Comparison of ENCODE assay signal across 13 cellular contexts in genomic region chr19:49200238-49200862, GRCh38. TPM values are rescaled to one million over a fixed set of nuclear protein-coding genes. Genes with fewer than 3 reads are reported as not detected.
A peak's percentile ranks its signal among the peaks of the same experiment; 100 is the strongest.
DNase-seq lines count a peak whose midpoint lies in the region; ATAC-seq and TF ChIP-seq lines count a peak whose summit lies in the region.
"Had no signal": no experiment of that assay in that cellular context is flagged by ENCODE, and none has a peak within 500 bp of the region (broad histone marks: within the 10 kb centered on the region; RNA-seq: fewer than 3 reads in every experiment).

No MANE protein-coding gene starts in this region.

- no peak overlapping the region for H3K27ac Mint-ChIP-seq in H9
- no peak overlapping the region for H3K27ac Mint-ChIP-seq in T-helper 17 cell

- H3K4me1 ChIP-seq in H9 (ENCODE audit: insufficient read depth, low read length) = no peaks in the 10 kb centered on the region

- no peaks in the 10 kb centered on the region for H3K23me2 ChIP-seq in H9 (ENCODE audit: insufficient read length, low read depth, low read length, poor library complexity, severe bottlenecking)

- H3K4me3 Mint-ChIP-seq in H9 (no peak overlapping the region), T-helper 17 cell (no peak overlapping the region)

- H3K36me3 Mint-ChIP-seq in H9 (ENCODE audit: insufficient read depth in 1 of 3, low read depth in 3 of 3) (peaks cover 10 to 30% (median 15%) of the 10 kb centered on the region in 3 experiments; a peak in 6 of 7 replicates), T-helper 17 cell (ENCODE audit: low read depth) (no peaks in the 10 kb centered on the region)

- no peak overlapping the region for H4K8ac ChIP-seq in H9 (replicated peaks; ENCODE audit: insufficient read length, low read depth, low read length)

- H3K56ac ChIP-seq in H9 (ENCODE audit: insufficient read length, low read depth, low read length) = no peak overlapping the region

- DNase-seq in H9 (peak; percentile 47), T-helper 17 cell (no peak), iPS-NIHi11 (ENCODE audit: low spot score) (peak; percentile 64), Ammon's horn (ENCODE audit: low spot score) (no peak), NCI-H1105 treated with DMSO at 0.1 percent for 48 hours (lab: John Stamatoyannopoulos, UW) (no peak)
- no peak for DNase-seq in activated CD4-positive, CD25-positive, alpha-beta regulatory T cell treated with anti-CD3 and anti-CD28 coated beads, Interleukin-2, amount 50 U/mL, for 72 hours
- DNase-seq: activated effector memory CD4-positive, alpha-beta T cell treated with anti-CD3 and anti-CD28 coated beads, Interleukin-2, amount 50 U/mL, for 16 hours; NCI-H226; stomach; T-helper 1 cell had no signal

- H3K9me3 Mint-ChIP-seq in H9 = no peaks in the 10 kb centered on the region; a peak in 3 of 5 replicates

- no peak overlapping the region for H2BK5ac ChIP-seq in H9 (ENCODE audit: insufficient read length, low read length)

- H2BK20ac ChIP-seq in H9 (ENCODE audit: low read depth, low read length, poor library complexity, severe bottlenecking) = no peak overlapping the region

- H3K27ac ChIP-seq in C4-2B (peak overlapping the region; percentile 60), H9 (ENCODE audit: insufficient read length, low read depth, low read length) (no peak overlapping the region)
- H3K27ac ChIP-seq: stomach had no signal

- no peak overlapping the region for H3K9ac ChIP-seq in H9 (ENCODE audit: extremely low read depth, insufficient read length, low read length)

- H4K20me1 ChIP-seq in H9 (ENCODE audit: control insufficient read depth, insufficient read depth, insufficient read length) = no peaks in the 10 kb centered on the region

- H3K23ac ChIP-seq in H9 (ENCODE audit: insufficient read length, low read depth, low read length) = no peak overlapping the region

- no peak overlapping the region for H3K4me2 ChIP-seq in H9 (ENCODE audit: insufficient read depth, insufficient read length, low read length)

- no peak overlapping the region for H3K4ac ChIP-seq in H9 (ENCODE audit: low read depth, low read length)

- H3K4me1 Mint-ChIP-seq in H9 = peaks cover 0 to 2% of the 10 kb centered on the region in 2 experiments; a peak in 1 of 4 replicates
- peaks cover 2% of the 10 kb centered on the region for H3K4me1 Mint-ChIP-seq in T-helper 17 cell

- no peak overlapping the region for H2BK120ac ChIP-seq in H9 (ENCODE audit: low read depth, low read length, poor library complexity, severe bottlenecking)

- H4K91ac ChIP-seq in H9 (ENCODE audit: insufficient read length, low read depth, low read length) = no peak overlapping the region

- H4K5ac ChIP-seq in H9 (ENCODE audit: insufficient read length, low read depth, low read length) = no peak overlapping the region

- no peaks in the 10 kb centered on the region for H3K79me1 ChIP-seq in H9 (ENCODE audit: insufficient read depth, low read depth, low read length, poor library complexity, severe bottlenecking)

- H3K9me3 ChIP-seq in H9 (ENCODE audit: control insufficient read depth, low read depth, low read length) (no peaks in the 10 kb centered on the region), T-helper 17 cell (ENCODE audit: control insufficient read depth, low read length, poor library complexity, severe bottlenecking) (no peaks in the 10 kb centered on the region)
- H3K9me3 ChIP-seq: stomach had no signal

- H3K27me3 Mint-ChIP-seq in H9 (ENCODE audit: low read depth) (no peaks in the 10 kb centered on the region; the same call in 1 of the 2 replicates), T-helper 17 cell (peaks cover 18% of the 10 kb centered on the region)

- TF ChIP-seq CTCF in C4-2B (conservative IDR thresholded peaks at IDR 0.05) (no peak), H9 (conservative IDR thresholded peaks at IDR 0.05) (no peak)

- no peak overlapping the region for H3K18ac ChIP-seq in H9 (ENCODE audit: insufficient read length, low read depth, low read length)

- no peak overlapping the region for H2BK15ac ChIP-seq in H9 (ENCODE audit: low read depth, low read length)

- no peak overlapping the region for H3T11ph ChIP-seq in H9 (ENCODE audit: low read length)

- no CpG with 5 or more reads among the region's 29 CpGs for WGBS in H9 (ENCODE audit: extremely low coverage, insufficient read length, low lambda C conversion rate)

- H3K79me2 ChIP-seq in H9 (ENCODE audit: insufficient read depth, low read length) = no peaks in the 10 kb centered on the region

- H2BK12ac ChIP-seq in H9 (ENCODE audit: insufficient read length, low read depth, low read length) = no peak overlapping the region

- no peak overlapping the region for H2AK5ac ChIP-seq in H9 (ENCODE audit: insufficient read length, low read length)

- ATAC-seq in T-helper 17 cell (peak; percentile 28), HG02610 (IDR thresholded peaks at IDR 0.05; ENCODE audit: unreplicated experiment) (no peak)
- ATAC-seq: HepG2 had no signal

- H3K27me3 ChIP-seq in H9 (ENCODE audit: insufficient read depth, low read length) = no peaks in the 10 kb centered on the region
- H3K27me3 ChIP-seq: stomach had no signal

- H3K14ac ChIP-seq in H9 (ENCODE audit: insufficient read depth, low read length) = no peak overlapping the region

- no peak overlapping the region for H2AFZ ChIP-seq in H9 (ENCODE audit: low read length)

RNA-seq across cellular contexts. Expression of gene TRPM4, which starts 42.8 kb away (rescaled TPM):
- total RNA-seq in H9 (2021) (6.9 and 7.2 TPM in 2 replicates), T-helper 17 cell (under 1 TPM in 1 of 2 donors, not detected in 1; 0.25 TPM)

RNA-seq across cellular contexts. Expression of gene HRC, which starts 45.2 kb away (rescaled TPM):
- total RNA-seq in H9 (2021) (1.8 and 1.9 TPM in 2 replicates), T-helper 17 cell (not detected)

Comparison
In these comparisons a context has a peak if more than half of its experiments do, and no peak if none do; other contexts are left out.
1. DNase-seq: peak in H9 (single experiment) and iPS-NIHi11 (single experiment); none in T-helper 17 cell (0 of 3), Ammon's horn (single experiment), NCI-H1105 treated with DMSO at 0.1 percent for 48 hours (single experiment) and activated CD4-positive, CD25-positive, alpha-beta regulatory T cell treated with anti-CD3 and anti-CD28 coated beads, Interleukin-2, amount 50 U/mL, for 72 hours (single experiment).